Comparison of ENCODE assay signal across 8 cellular contexts in genomic region chr15:83208357-83208661, GRCh38. TPM values are rescaled to one million over a fixed set of nuclear protein-coding genes. Genes with fewer than 3 reads are reported as not detected.
A peak's percentile ranks its signal among the peaks of the same experiment; 100 is the strongest.
DNase-seq lines count a peak whose midpoint lies in the region; ATAC-seq, FAIRE-seq and TF ChIP-seq lines count a peak whose summit lies in the region.

No MANE protein-coding gene starts in this region.

- H2BK120ac ChIP-seq in mesenchymal stem cell (ENCODE audit: low read depth, low read length): peak overlapping the region; percentile 71

- H3K14ac ChIP-seq in mesenchymal stem cell (ENCODE audit: low read length in 2 of 2): peak overlapping the region in 1 of 2 experiments; percentile 72

- no peak for FAIRE-seq in bronchial epithelial cell (lab: Jason Lieb, UNC)

- intact Hi-C loops in activated naive CD4-positive, alpha-beta T cell treated with anti-CD3 and anti-CD28 coated beads for 36 hours (cut with micrococcal nuclease): loop anchor here (1.0 to 5.0 kb wide), 3 partner anchors 9 to 197 kb away; partner anchors contain the start of genes C15orf40 and TM6SF1

- H3K4ac ChIP-seq in mesenchymal stem cell (ENCODE audit: low read depth in 1 of 2, low read length in 2 of 2): peak overlapping the region; percentile 35 to 84

- H3K36me3 ChIP-seq in bronchial epithelial cell (ENCODE audit: control insufficient read depth, insufficient read depth, low read length): no peaks in the 10 kb centered on the region
- H3K36me3 ChIP-seq in mesenchymal stem cell (ENCODE audit: control insufficient read depth in 1 of 2, insufficient read depth in 2 of 2, low read depth in 1 of 2, low read length in 2 of 2): no peaks in the 10 kb centered on the region

- DNase-seq in ACHN: peak; percentile 24
- DNase-seq in bronchial epithelial cell (ENCODE audit: low read depth): no peak
- DNase-seq in mesenchymal stem cell: no peak
- no peak for DNase-seq in activated naive CD4-positive, alpha-beta T cell treated with anti-CD3 and anti-CD28 coated beads for 36 hours
- DNase-seq in dedifferentiated amniotic fluid mesenchymal stem cell (ENCODE audit: extremely low spot score): no peak
- DNase-seq in UCSD-AML1 (lab: John Stamatoyannopoulos, UW; ENCODE audit: unreplicated experiment): no peak

- H3K4me2 ChIP-seq in mesenchymal stem cell (ENCODE audit: low read length, poor library complexity, severe bottlenecking): peak overlapping the region; percentile 73

- no peaks in the 10 kb centered on the region for H3K9me3 ChIP-seq in mesenchymal stem cell (ENCODE audit: control insufficient read depth, low read length)

- H3K4me3 Mint-ChIP-seq in activated naive CD4-positive, alpha-beta T cell treated with anti-CD3 and anti-CD28 coated beads for 36 hours: no peak overlapping the region

- H3K4me1 ChIP-seq in mesenchymal stem cell (ENCODE audit: control insufficient read depth, insufficient read depth, low read depth, low read length): peaks cover 3% of the 10 kb centered on the region

- peak overlapping the region in 1 of 2 experiments; percentile 74 for H2BK12ac ChIP-seq in mesenchymal stem cell (ENCODE audit: low read length in 2 of 2)

- H3K18ac ChIP-seq in mesenchymal stem cell (ENCODE audit: low read depth in 1 of 2, low read length in 2 of 2): peak overlapping the region; percentile 91 to 98

- H2AK5ac ChIP-seq in mesenchymal stem cell (ENCODE audit: low read length, severe bottlenecking): no peak overlapping the region

- H3K36me3 Mint-ChIP-seq in activated naive CD4-positive, alpha-beta T cell treated with anti-CD3 and anti-CD28 coated beads for 36 hours (ENCODE audit: low read depth): peaks cover 3% of the 10 kb centered on the region

- H3K27me3 ChIP-seq in bronchial epithelial cell (ENCODE audit: control insufficient read depth, insufficient read depth, low read length) (no peaks in the 10 kb centered on the region), mesenchymal stem cell (ENCODE audit: control insufficient read depth in 1 of 2, insufficient read depth in 1 of 2, low read length in 2 of 2) (no peaks in the 10 kb centered on the region)

- no peaks in the 10 kb centered on the region for H3K9me3 Mint-ChIP-seq in activated naive CD4-positive, alpha-beta T cell treated with anti-CD3 and anti-CD28 coated beads for 36 hours

- peaks cover 3% of the 10 kb centered on the region for H3K4me1 Mint-ChIP-seq in activated naive CD4-positive, alpha-beta T cell treated with anti-CD3 and anti-CD28 coated beads for 36 hours (ENCODE audit: low read depth)

- H3K79me1 ChIP-seq in mesenchymal stem cell (replicated peaks; ENCODE audit: low read length, poor library complexity, severe bottlenecking): no peaks in the 10 kb centered on the region

- peak overlapping the region; percentile 58 for H2BK5ac ChIP-seq in mesenchymal stem cell (ENCODE audit: low read depth, low read length, poor library complexity, severe bottlenecking)

- 17% methylated on average over 11 of the region's 12 CpGs for WGBS in mesenchymal stem cell

- peak overlapping the region; percentile 26 for H2BK15ac ChIP-seq in mesenchymal stem cell (ENCODE audit: low read depth, poor library complexity, severe bottlenecking)

- H3K27ac Mint-ChIP-seq in activated naive CD4-positive, alpha-beta T cell treated with anti-CD3 and anti-CD28 coated beads for 36 hours: no peak overlapping the region

- H3K27ac ChIP-seq in mesenchymal stem cell (ENCODE audit: low read length, poor library complexity, severe bottlenecking): no peak overlapping the region

- H3K4me3 ChIP-seq in bronchial epithelial cell (ENCODE audit: low read depth, low read length) (peak overlapping the region; percentile 83), mesenchymal stem cell (ENCODE audit: insufficient read depth in 1 of 2, low read depth in 1 of 2, low read length in 2 of 2) (peak overlapping the region; percentile 81 to 85)

- CTCF ChIA-PET in activated naive CD4-positive, alpha-beta T cell treated with anti-CD3 and anti-CD28 coated beads for 36 hours (lab: Charles Lee): interaction anchor here (0.5 to 1.2 kb wide), 2 partner anchors 114 to 197 kb away, joined by 3 to 4 read pairs; partner anchors contain the start of gene C15orf40

- peaks cover 21% of the 10 kb centered on the region for H3K27me3 Mint-ChIP-seq in activated naive CD4-positive, alpha-beta T cell treated with anti-CD3 and anti-CD28 coated beads for 36 hours (ENCODE audit: low read depth)

- H3K23ac ChIP-seq in mesenchymal stem cell (ENCODE audit: low read length in 2 of 2): peak overlapping the region in 1 of 2 experiments; percentile 32

- H3K9ac ChIP-seq in mesenchymal stem cell (ENCODE audit: low read length): peak overlapping the region; percentile 82

- ATAC-seq in HG02973 (IDR thresholded peaks at IDR 0.05; ENCODE audit: unreplicated experiment): peak; percentile 15
- no peak for ATAC-seq in GM21515 (IDR thresholded peaks at IDR 0.05; ENCODE audit: unreplicated experiment)

- H4K8ac ChIP-seq in mesenchymal stem cell (ENCODE audit: low read length): peak overlapping the region; percentile 97

- H4K91ac ChIP-seq in mesenchymal stem cell (ENCODE audit: low read length): peak overlapping the region; percentile 82

- in situ Hi-C loops in ACHN (cut with HindIII; ENCODE audit: low pct_ligation_motif_present, low pct_unique_long_range_greater_than_20kb, low sequenced_read_pairs): no loop called here

- peak overlapping the region; percentile 93 for H2AFZ ChIP-seq in mesenchymal stem cell (ENCODE audit: low read depth, low read length)

- no peak for TF ChIP-seq CTCF in bronchial epithelial cell (IDR thresholded peaks at IDR 0.05; ENCODE audit: insufficient read depth, low read length, severe bottlenecking)

RNA-seq across cellular contexts. Expression of gene HDGFL3, which starts 0.7 kb away (rescaled TPM):
- total RNA-seq in bronchial epithelial cell: 28.7 and 39.8 TPM in 2 replicates
- 73.3 TPM for polyA plus RNA-seq in mesenchymal stem cell (2013, experiment 1 of 2)
- polyA plus RNA-seq in mesenchymal stem cell (2013, experiment 2 of 2): 72.7 TPM
- 1 to 10 TPM; 5.9 to 8.1 TPM for total RNA-seq in activated naive CD4-positive, alpha-beta T cell treated with anti-CD3 and anti-CD28 coated beads for 36 hours
